Comparison of ENCODE assay signal across 17 cellular contexts in the genomic region with DNA sequence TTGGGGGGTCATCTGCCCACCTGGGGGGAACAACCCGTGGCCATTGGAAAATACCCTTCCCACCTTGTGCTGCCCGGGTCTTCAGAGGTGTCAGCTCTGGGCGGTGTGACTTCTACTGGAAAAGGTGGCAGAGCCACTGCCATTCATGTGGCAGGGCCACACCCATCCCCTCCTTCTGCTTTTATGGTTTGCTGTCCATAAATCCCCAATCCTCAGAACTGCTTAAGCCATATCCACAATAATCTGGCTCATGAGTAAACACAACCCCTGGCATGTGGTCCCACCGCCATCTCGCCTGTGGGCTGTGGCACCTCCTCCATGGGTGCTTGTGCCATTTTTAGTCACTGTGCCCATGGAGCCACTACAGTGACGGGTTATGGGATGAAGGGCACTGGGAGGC. TPM values are rescaled to one million over a fixed set of nuclear protein-coding genes. Genes with fewer than 3 reads are reported as not detected.
DNase-seq lines count a peak whose midpoint lies in the region; ATAC-seq and TF ChIP-seq lines count a peak whose summit lies in the region.
"Had no signal": no experiment of that assay in that cellular context is flagged by ENCODE, and none has a peak within 500 bp of the region (broad histone marks: within the 10 kb centered on the region; RNA-seq: fewer than 3 reads in every experiment).

No MANE protein-coding gene starts in this region.

- no peak for TF ChIP-seq POLR2A in vagina (IDR thresholded peaks at IDR 0.05)

- POLR2A ChIA-PET in PC-9 (lab: Charles Lee; ENCODE audit: unreplicated experiment), result no interaction called here

- H3K9me3 ChIP-seq in PC-9 (ENCODE audit: insufficient read depth, low read depth) (no peaks in the 10 kb centered on the region), mucosa of descending colon (peaks cover 5% of the 10 kb centered on the region), vagina (no peaks in the 10 kb centered on the region)

- TF ChIP-seq CTCF in PC-9 (conservative IDR thresholded peaks at IDR 0.05) (no peak), mucosa of descending colon (IDR thresholded peaks at IDR 0.05) (no peak), vagina (IDR thresholded peaks at IDR 0.05) (no peak)

- no peaks in the 10 kb centered on the region for H3K9me2 ChIP-seq in PC-9 (ENCODE audit: insufficient read depth)

- BruUV-seq in PC-9 (replicated peaks; lab: Mats Ljungman, UMichigan), result no TSS peak

- H2AFZ ChIP-seq in PC-9, result no peak overlapping the region
- H2AFZ ChIP-seq: GM23248 had no signal

- peaks cover 42% of the 10 kb centered on the region for H3F3A ChIP-seq in PC-9 (ENCODE audit: insufficient read depth, low read depth)

- H3K4me3 ChIP-seq in PC-9 (no peak overlapping the region), mucosa of descending colon (no peak overlapping the region), vagina (no peak overlapping the region)
- H3K4me3 ChIP-seq: BLaER1, GM23248 had no signal

- DNase-seq in PC-9 (no peak), epithelial cell of prostate (ENCODE audit: low read depth, low spot score) (no peak), mucosa of descending colon (peak in 1 of 3 donors; percentile 27), vagina (ENCODE audit: extremely low spot score in 2 of 2) (no peak), dedifferentiated amniotic fluid mesenchymal stem cell (ENCODE audit: extremely low spot score) (no peak), NCI-H146 treated with DMSO at 0.1 percent for 48 hours (lab: John Stamatoyannopoulos, UW; ENCODE audit: unreplicated experiment) (no peak), DMS79 (lab: John Stamatoyannopoulos, UW) (no peak)
- DNase-seq: 8988T; CD4-positive, alpha-beta memory T cell; DND-41; EL; GM23248; HCEC 1CT; IMR-90 had no signal

- H3K79me2 ChIP-seq in PC-9 (ENCODE audit: low read depth), result peaks cover 9% of the 10 kb centered on the region; the same call in 1 of the 2 replicates

- peak overlapping the region; percentile 64; the same call in 1 of the 2 replicates for H3K4me2 ChIP-seq in PC-9
- H3K4me2 ChIP-seq: BLaER1 had no signal

- CTCF ChIA-PET in PC-9 (lab: Charles Lee), result interaction anchor here (1.9 kb wide), 1 partner anchor 16 kb away, joined by 4 read pairs; no protein-coding TSS in a partner anchor

- ATAC-seq in mucosa of descending colon, result peak; percentile 45

- no peaks in the 10 kb centered on the region for H3K27me3 ChIP-seq in PC-9 (ENCODE audit: insufficient read depth, low read depth)
- no peaks in the 10 kb centered on the region for H3K27me3 ChIP-seq in vagina
- H3K27me3 ChIP-seq: BLaER1 had no signal

- H4K20me1 ChIP-seq in PC-9 (ENCODE audit: insufficient read depth), result no peaks in the 10 kb centered on the region
- H4K20me1 ChIP-seq: BLaER1 had no signal

- H3K27ac ChIP-seq in PC-9, result peak overlapping the region; percentile 90
- peak overlapping the region; percentile 4 for H3K27ac ChIP-seq in epithelial cell of prostate
- peak overlapping the region; percentile 53 for H3K27ac ChIP-seq in vagina
- H3K27ac ChIP-seq: BLaER1, GM23248, HL-60 had no signal

- intact Hi-C loops in PC-9 (cut with micrococcal nuclease; ENCODE audit: unreplicated experiment) (loop anchor here (2.0 kb wide), 1 partner anchor 16 kb away; no protein-coding TSS in a partner anchor), mucosa of descending colon (cut with DNase I, micrococcal nuclease) (no loop called here), vagina (cut with DNase I) (no loop called here)

- H3K4me1 ChIP-seq in PC-9 (replicated peaks; ENCODE audit: insufficient read depth) (peaks cover 66% of the 10 kb centered on the region), mucosa of descending colon (ENCODE audit: low read depth) (no peaks in the 10 kb centered on the region), vagina (peaks cover 39% of the 10 kb centered on the region)
- H3K4me1 ChIP-seq: BLaER1 had no signal

- H3K36me3 ChIP-seq in PC-9 (ENCODE audit: low read depth) (no peaks in the 10 kb centered on the region), mucosa of descending colon (ENCODE audit: low read depth) (no peaks in the 10 kb centered on the region), vagina (no peaks in the 10 kb centered on the region)

RNA-seq across cellular contexts. Expression of gene SORCS2, which starts 20.6 kb away (rescaled TPM):
- total RNA-seq in PC-9 (2021), result 20.7 and 25.8 TPM in 2 replicates
- 1 to 10 TPM in 2 of 3 donors, under 1 TPM in 1; 0.20 to 3.1 (median 1.5) TPM for total RNA-seq in mucosa of descending colon
- total RNA-seq in vagina, result 5.4 TPM
- total RNA-seq: CD4-positive, alpha-beta memory T cell; G401 had no signal

Comparison
In these comparisons a context has a peak if more than half of its experiments do, and no peak if none do; other contexts are left out.
1. H3K27ac ChIP-seq: peak in every context shown above with its lines; median percentile 90 in PC-9; 53 in vagina; 4 in epithelial cell of prostate.